In genomic region chr6:40894962-40895799, GRCh38 we compare ENCODE assay signal across 9 cellular contexts.
DNase-seq lines count a peak whose midpoint lies in the region; ATAC-seq and TF ChIP-seq lines count a peak whose summit lies in the region.
"Had no signal": no experiment of that assay in that cellular context is flagged by ENCODE, and none has a peak within 500 bp of the region (broad histone marks: within the 10 kb centered on the region; RNA-seq: fewer than 3 reads in every experiment).

No MANE protein-coding gene starts in this region.

- no peak for ATAC-seq in natural killer cell treated with Interleukin-12 subunit alpha and Interleukin-12 subunit beta and Interleukin-15 and Interleukin-18, amount 100 ng/mL, for 72 hours
- ATAC-seq in stimulated activated naive CD8-positive, alpha-beta T cell treated with anti-CD3 and anti-CD28 coated beads, Interleukin-15, Interleukin-2, amounts not matched to agents 100 U/mL and 50 U/mL, for 24 hours = no peak
- ATAC-seq in HG02610 (IDR thresholded peaks at IDR 0.05; ENCODE audit: unreplicated experiment) = no peak

- no peaks in the 10 kb centered on the region for H3K4me1 Mint-ChIP-seq in natural killer cell treated with Interleukin-12 subunit alpha and Interleukin-12 subunit beta and Interleukin-15 and Interleukin-18, amount 100 ng/mL, for 72 hours (ENCODE audit: low read depth in 2 of 2)
- H3K4me1 Mint-ChIP-seq: activated naive CD8-positive, alpha-beta T cell treated with anti-CD3 and anti-CD28 coated beads, Interleukin-2, amount 10 ng/mL, durations not matched to agents 7 days and 5 days had no signal

- TF ChIP-seq POLR2A in erythroblast (IDR thresholded peaks at IDR 0.05; ENCODE audit: low read length) = no peak

- no peaks in the 10 kb centered on the region for H3K36me3 Mint-ChIP-seq in natural killer cell treated with Interleukin-12 subunit alpha and Interleukin-12 subunit beta and Interleukin-15 and Interleukin-18, amount 100 ng/mL, for 72 hours
- H3K36me3 Mint-ChIP-seq: activated naive CD8-positive, alpha-beta T cell treated with anti-CD3 and anti-CD28 coated beads, Interleukin-2, amount 10 ng/mL, durations not matched to agents 7 days and 5 days had no signal

- H3K9me3 Mint-ChIP-seq in natural killer cell treated with Interleukin-12 subunit alpha and Interleukin-12 subunit beta and Interleukin-15 and Interleukin-18, amount 100 ng/mL, for 72 hours = no peaks in the 10 kb centered on the region
- H3K9me3 Mint-ChIP-seq: activated naive CD8-positive, alpha-beta T cell treated with anti-CD3 and anti-CD28 coated beads, Interleukin-2, amount 10 ng/mL, durations not matched to agents 7 days and 5 days had no signal

- peaks cover 12 to 36% of the 10 kb centered on the region in 2 donors for H3K27me3 Mint-ChIP-seq in natural killer cell treated with Interleukin-12 subunit alpha and Interleukin-12 subunit beta and Interleukin-15 and Interleukin-18, amount 100 ng/mL, for 72 hours

- DNase-seq in COLO829 (ENCODE audit: low spot score) = peak; percentile 42
- DNase-seq in NCI-H460 (ENCODE audit: extremely low read depth, low read depth) = peak; percentile 57
- DNase-seq in erythroblast (lab: John Stamatoyannopoulos, UW) = peak; percentile 8 to 45
- DNase-seq in myocyte (ENCODE audit: low read depth) = peak; percentile 85
- DNase-seq in cerebellum (ENCODE audit: low spot score) = no peak
- DNase-seq in natural killer cell treated with Interleukin-12 subunit alpha and Interleukin-12 subunit beta and Interleukin-15 and Interleukin-18, amount 100 ng/mL, for 72 hours (ENCODE audit: low spot score) = no peak
- DNase-seq in stimulated activated naive CD8-positive, alpha-beta T cell treated with anti-CD3 and anti-CD28 coated beads, Interleukin-15, Interleukin-2, amounts not matched to agents 100 U/mL and 50 U/mL, for 24 hours = no peak
- DNase-seq: activated naive CD8-positive, alpha-beta T cell treated with anti-CD3 and anti-CD28 coated beads, Interleukin-2, amount 10 ng/mL, durations not matched to agents 7 days and 5 days had no signal

- no peak overlapping the region for H3K4me3 Mint-ChIP-seq in natural killer cell treated with Interleukin-12 subunit alpha and Interleukin-12 subunit beta and Interleukin-15 and Interleukin-18, amount 100 ng/mL, for 72 hours
- H3K4me3 Mint-ChIP-seq: activated naive CD8-positive, alpha-beta T cell treated with anti-CD3 and anti-CD28 coated beads, Interleukin-2, amount 10 ng/mL, durations not matched to agents 7 days and 5 days had no signal

- H3K27ac Mint-ChIP-seq in natural killer cell treated with Interleukin-12 subunit alpha and Interleukin-12 subunit beta and Interleukin-15 and Interleukin-18, amount 100 ng/mL, for 72 hours = no peak overlapping the region
- H3K27ac Mint-ChIP-seq: activated naive CD8-positive, alpha-beta T cell treated with anti-CD3 and anti-CD28 coated beads, Interleukin-2, amount 10 ng/mL, durations not matched to agents 7 days and 5 days had no signal

Comparison
In these comparisons a context has a peak if more than half of its experiments do, and no peak if none do; other contexts are left out.
1. DNase-seq: peak in COLO829 (single experiment), NCI-H460 (single experiment), erythroblast (2 of 2) and myocyte (single experiment); none in cerebellum (single experiment), natural killer cell treated with Interleukin-12 subunit alpha and Interleukin-12 subunit beta and Interleukin-15 and Interleukin-18, amount 100 ng/mL, for 72 hours (single experiment) and stimulated activated naive CD8-positive, alpha-beta T cell treated with anti-CD3 and anti-CD28 coated beads, Interleukin-15, Interleukin-2, amounts not matched to agents 100 U/mL and 50 U/mL, for 24 hours (single experiment).